In the genomic region with DNA sequence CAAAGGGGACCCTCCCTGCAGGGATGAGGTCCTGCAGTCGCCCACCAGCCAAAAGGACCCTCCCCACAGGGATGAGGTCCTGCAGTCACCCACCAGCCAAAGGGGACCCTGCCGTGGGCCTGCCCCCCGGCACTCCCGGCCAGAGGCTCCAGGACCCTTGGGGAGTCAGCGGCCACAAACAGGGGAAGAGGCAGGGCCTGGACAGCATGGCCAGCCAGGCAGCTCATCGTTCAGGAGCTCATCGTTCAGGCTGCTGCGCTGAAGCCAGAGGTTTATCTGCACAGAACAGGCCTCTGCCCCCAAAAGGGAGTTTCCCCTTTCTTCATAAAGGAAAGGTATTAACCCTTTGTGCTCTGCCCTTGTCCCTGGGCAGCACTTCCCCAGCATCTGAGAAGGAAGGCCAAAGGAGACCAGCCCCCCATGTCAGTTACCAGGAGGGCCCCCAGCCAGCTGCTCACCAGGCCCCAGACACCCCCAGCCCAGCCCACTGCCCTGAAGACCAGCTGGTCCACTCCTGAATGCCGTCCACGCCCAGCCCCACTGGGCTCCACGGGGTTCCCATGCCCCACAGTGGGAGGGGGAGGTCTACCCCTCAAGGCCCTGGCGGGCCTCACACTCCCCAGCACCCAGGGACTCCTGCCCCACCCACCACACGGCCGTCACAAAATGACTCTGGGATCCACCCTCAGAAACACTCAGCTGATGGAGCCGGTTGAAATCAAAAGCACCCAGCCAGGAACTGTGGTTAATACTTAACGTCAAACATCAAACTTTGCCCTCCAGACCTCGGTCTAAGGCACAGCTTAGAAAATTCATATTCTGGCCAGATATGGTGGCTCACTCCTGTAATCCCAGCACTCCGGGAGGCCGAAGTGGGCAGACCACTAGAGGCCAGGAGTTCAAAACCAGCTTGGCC, we compare ENCODE assay signal across 8 cellular contexts. TPM values are rescaled to one million over a fixed set of nuclear protein-coding genes. Genes with fewer than 3 reads are reported as not detected.
DNase-seq lines count a peak whose midpoint lies in the region; ATAC-seq and TF ChIP-seq lines count a peak whose summit lies in the region.

No MANE protein-coding gene starts in this region.

- no peaks in the 10 kb centered on the region for H3K27me3 Mint-ChIP-seq in activated T-helper 17 cell treated with anti-CD3 and anti-CD28 coated beads, Interleukin-2, amount 50 U/mL, for 72 hours

- no peaks in the 10 kb centered on the region for H3K9me3 Mint-ChIP-seq in activated T-helper 17 cell treated with anti-CD3 and anti-CD28 coated beads, Interleukin-2, amount 50 U/mL, for 72 hours

- peak; percentile 83 for DNase-seq in KBM-7
- no peak for DNase-seq in NCI-H187 (lab: John Stamatoyannopoulos, UW)
- no peak for DNase-seq in SJCRH30
- DNase-seq in NCI-H2029 (lab: John Stamatoyannopoulos, UW), result no peak

- H3K27ac Mint-ChIP-seq in activated T-helper 17 cell treated with anti-CD3 and anti-CD28 coated beads, Interleukin-2, amount 50 U/mL, for 72 hours, result peak overlapping the region; percentile 86

- ATAC-seq in GM19397 (IDR thresholded peaks at IDR 0.05; ENCODE audit: unreplicated experiment) (peak; percentile 42), SK-N-SH treated with all-trans-retinoic acid at 6 μM for 48 hours (no peak)
- ATAC-seq in activated T-helper 17 cell treated with anti-CD3 and anti-CD28 coated beads, Interleukin-2, amount 50 U/mL, for 72 hours (replicated peaks), result peak; percentile 83

- H3K9me3 ChIP-seq in mucosa of rectum (ENCODE audit: control insufficient read depth in 2 of 2, low read length in 2 of 2) (no peaks in the 10 kb centered on the region), SJCRH30 (replicated peaks) (no peaks in the 10 kb centered on the region)

- H3K27ac ChIP-seq in mucosa of rectum (ENCODE audit: low read depth in 2 of 2, low read length in 2 of 2) (peak overlapping the region; percentile 92 to 95), SJCRH30 (no peak overlapping the region)

- H3K4me1 ChIP-seq in mucosa of rectum (ENCODE audit: control insufficient read depth in 2 of 2, insufficient read depth in 2 of 2, low read length in 2 of 2) (peaks cover 83 to 84% of the 10 kb centered on the region in 2 donors), SJCRH30 (peaks cover 40% of the 10 kb centered on the region)

- H3K4me3 Mint-ChIP-seq in activated T-helper 17 cell treated with anti-CD3 and anti-CD28 coated beads, Interleukin-2, amount 50 U/mL, for 72 hours, result peak overlapping the region; percentile 79

- peaks cover 37% of the 10 kb centered on the region for H3K4me1 Mint-ChIP-seq in activated T-helper 17 cell treated with anti-CD3 and anti-CD28 coated beads, Interleukin-2, amount 50 U/mL, for 72 hours

- H3K9ac ChIP-seq in mucosa of rectum (ENCODE audit: low read depth in 1 of 2, low read length in 2 of 2), result peak overlapping the region; percentile 60 to 68

- no peaks in the 10 kb centered on the region for H3K27me3 ChIP-seq in mucosa of rectum (ENCODE audit: control insufficient read depth in 2 of 2, insufficient read depth in 2 of 2, low read length in 2 of 2)
- no peaks in the 10 kb centered on the region for H3K27me3 ChIP-seq in SJCRH30

- H3K36me3 ChIP-seq in mucosa of rectum (ENCODE audit: control insufficient read depth in 2 of 2, insufficient read depth in 2 of 2, low read length in 2 of 2), result peaks cover 0 to 2% of the 10 kb centered on the region in 2 donors
- H3K36me3 ChIP-seq in SJCRH30, result no peaks in the 10 kb centered on the region

- in situ Hi-C loops in KBM-7 (cut with MboI; ENCODE audit: low pct_unique_long_range_greater_than_20kb, low sequenced_read_pairs), result loop anchor here (10.0 kb wide), 1 partner anchor 51 kb away; no protein-coding TSS in a partner anchor

- no peaks in the 10 kb centered on the region for H3K36me3 Mint-ChIP-seq in activated T-helper 17 cell treated with anti-CD3 and anti-CD28 coated beads, Interleukin-2, amount 50 U/mL, for 72 hours (ENCODE audit: low read depth)

- H3K4me3 ChIP-seq in mucosa of rectum (ENCODE audit: low read length in 2 of 2), result peak overlapping the region; percentile 37 to 41
- no peak overlapping the region for H3K4me3 ChIP-seq in SJCRH30

TF ChIP-seq in SK-N-SH treated with all-trans-retinoic acid at 6 μM for 48 hours, 23 proteins besides CTCF, POLR2A, EP300 and RAD21 (continues in another document):
- TF ChIP-seq GLIS3 (CRISPR knock-in tag; IDR thresholded peaks at IDR 0.05), result no peak
- TF ChIP-seq OSR1 (CRISPR knock-in tag; IDR thresholded peaks at IDR 0.05), result no peak
- TF ChIP-seq TOX (CRISPR knock-in tag; IDR thresholded peaks at IDR 0.05; ENCODE audit: borderline replicate concordance), result no peak
- no peak for TF ChIP-seq CREB5 (CRISPR knock-in tag; IDR thresholded peaks at IDR 0.05; ENCODE audit: low read depth)
- no peak for TF ChIP-seq POU6F1 (CRISPR knock-in tag; IDR thresholded peaks at IDR 0.05; ENCODE audit: borderline replicate concordance, low read depth)
- no peak for TF ChIP-seq PATZ1 (CRISPR knock-in tag; IDR thresholded peaks at IDR 0.05; ENCODE audit: borderline replicate concordance)
- no peak for TF ChIP-seq TCF4 (CRISPR knock-in tag; IDR thresholded peaks at IDR 0.05; ENCODE audit: borderline replicate concordance)
- TF ChIP-seq ZNF70 (CRISPR knock-in tag; IDR thresholded peaks at IDR 0.05), result no peak
- no peak for TF ChIP-seq RARB (CRISPR knock-in tag; IDR thresholded peaks at IDR 0.05)
- TF ChIP-seq ZFP30 (CRISPR knock-in tag; IDR thresholded peaks at IDR 0.05), result no peak
- TF ChIP-seq ZNF8 (CRISPR knock-in tag; IDR thresholded peaks at IDR 0.05), result no peak
- no peak for TF ChIP-seq SNAI2 (CRISPR knock-in tag; IDR thresholded peaks at IDR 0.05)
- TF ChIP-seq ZNF565 (CRISPR knock-in tag; conservative IDR thresholded peaks at IDR 0.05; ENCODE audit: low read depth), result no peak
- no peak for TF ChIP-seq ZFP3 (CRISPR knock-in tag; IDR thresholded peaks at IDR 0.05)

RNA-seq across cellular contexts. Expression of gene SLC12A7, which starts 6.3 kb away (rescaled TPM):
- 10 to 100 TPM; 17.6 to 28.2 TPM for total RNA-seq in activated T-helper 17 cell treated with anti-CD3 and anti-CD28 coated beads, Interleukin-2, amount 50 U/mL, for 72 hours
- 11.5 and 12.0 TPM in 2 replicates for total RNA-seq in SJCRH30 (2014; rRNA removed; shearing (Covaris generic))
